In genomic region chr10:5018671-5019277, GRCh38 we compare ENCODE assay signal across 10 cellular contexts. TPM values are rescaled to one million over a fixed set of nuclear protein-coding genes. Genes with fewer than 3 reads are reported as not detected.
A peak's percentile ranks its signal among the peaks of the same experiment; 100 is the strongest.
DNase-seq lines count a peak whose midpoint lies in the region; ATAC-seq and TF ChIP-seq lines count a peak whose summit lies in the region.
"Not testable (repeated sequence)": the region's sequence is repeated elsewhere in the genome, so short reads cannot be mapped to it uniquely, and the experiment has no call there.
"Had no signal": no experiment of that assay in that cellular context is flagged by ENCODE, and none has a peak within 500 bp of the region (broad histone marks: within the 10 kb centered on the region; RNA-seq: fewer than 3 reads in every experiment).

No MANE protein-coding gene starts in this region.

- intact Hi-C loops in heart right ventricle (cut with DNase I), result loop anchor here in 8 of 10 donors (5.0 to 10.0 kb wide), 5 partner anchors 56 to 266 kb away; partner anchors contain the start of gene AKR1C3 (in 5 of the 8)

- H4K20me1 ChIP-seq in GM23338 (replicated peaks; ENCODE audit: insufficient read depth), result not testable (repeated sequence)

- not testable (repeated sequence) for H3K9me3 ChIP-seq in heart right ventricle; skeletal muscle satellite cell (replicated peaks; ENCODE audit: low read length)

- not testable (repeated sequence) for H3F3A ChIP-seq in GM23338 (replicated peaks; ENCODE audit: low read depth)

- in situ Hi-C loops in ACHN (cut with HindIII; ENCODE audit: low pct_ligation_motif_present, low pct_unique_long_range_greater_than_20kb, low sequenced_read_pairs), result not testable (repeated sequence)

- H2AFZ ChIP-seq in GM23338, result not testable (repeated sequence)

- peaks cover 23% of the 10 kb centered on the region for H3K4me1 ChIP-seq in GM23338 (ENCODE audit: insufficient read depth)
- H3K4me1 ChIP-seq in heart right ventricle, result peaks cover 0 to 37% (median 22%) of the 10 kb centered on the region in 9 donors
- peaks cover 36% of the 10 kb centered on the region for H3K4me1 ChIP-seq in skeletal muscle satellite cell (ENCODE audit: control insufficient read depth, insufficient read depth, low read length)

- 75% methylated on average over 3 of the region's 3 CpGs for WGBS in heart right ventricle, 2 donors

- H3K27me3 Mint-ChIP-seq in GM23338 (ENCODE audit: insufficient read depth, low read depth, poor library complexity), result not testable (repeated sequence)

- peak; percentile 78 for ATAC-seq in GM23338
- peak; percentile 81 to 92 (median 88) for ATAC-seq in heart right ventricle

- not testable (repeated sequence) for H3K36me3 ChIP-seq in GM23338 (ENCODE audit: insufficient read depth); heart right ventricle; skeletal muscle satellite cell (ENCODE audit: insufficient read depth, low read length)

- TF ChIP-seq CTCF in GM23338 (conservative IDR thresholded peaks at IDR 0.05; ENCODE audit: low read depth in 2 of 2) (peak in 1 of 2 experiments; percentile 26; a peak in 1 of 4 replicates), epithelial cell of esophagus (IDR thresholded peaks at IDR 0.05; ENCODE audit: insufficient read depth, low read depth, low read length, missing control alignments) (peak; percentile 35), heart right ventricle (IDR thresholded peaks at IDR 0.05) (peak in 6 of 9 donors; percentile 10 to 55 (median 42))

- H3K79me2 ChIP-seq in GM23338 (replicated peaks; ENCODE audit: insufficient read depth), result not testable (repeated sequence)

- not testable (repeated sequence) for H3K27me3 ChIP-seq in GM23338 (ENCODE audit: insufficient read depth); heart right ventricle; skeletal muscle satellite cell (ENCODE audit: control insufficient read depth, insufficient read depth, low read length)

- peaks cover 11% of the 10 kb centered on the region for H3K9me2 ChIP-seq in GM23338 (ENCODE audit: insufficient read depth)

- H3K27ac Mint-ChIP-seq in GM23338, result not testable (repeated sequence)

- H3K4me1 Mint-ChIP-seq in GM23338, result peaks cover 18% of the 10 kb centered on the region

- DNase-seq in ACHN (peak; percentile 44), NCI-H460 (ENCODE audit: extremely low read depth, low read depth) (peak; percentile 72), amniotic epithelial cell (ENCODE audit: low read depth) (peak; percentile 20), epithelial cell of esophagus (ENCODE audit: low read depth) (peak; percentile 78), heart right ventricle (peak in 1 of 2 donors; percentile 31), lung microvascular endothelial cell (ENCODE audit: low read depth in 2 of 2) (peak; percentile 56 to 90)
- DNase-seq in GM23338 (ENCODE audit: low spot score), result not testable (repeated sequence)

- H3K9ac ChIP-seq in skeletal muscle satellite cell (ENCODE audit: low read depth, low read length), result peak overlapping the region; percentile 39

- not testable (repeated sequence) for H3K27ac ChIP-seq in GM23338 (ENCODE audit: low read depth)
- H3K27ac ChIP-seq in heart right ventricle, result peak overlapping the region in 7 of 10 donors; percentile 36 to 74 (median 57)

- not testable (repeated sequence) for H3K9me3 Mint-ChIP-seq in GM23338

- H3K4me3 ChIP-seq in GM23338; epithelial cell of esophagus (ENCODE audit: low read length); heart right ventricle; skeletal muscle satellite cell (ENCODE audit: low read length): not testable (repeated sequence)

- not testable (repeated sequence) for H3K4me2 ChIP-seq in GM23338; skeletal muscle satellite cell (ENCODE audit: low read length)

- H3K36me3 Mint-ChIP-seq in GM23338 (ENCODE audit: low read depth), result not testable (repeated sequence)

- H3K4me3 Mint-ChIP-seq in GM23338, result not testable (repeated sequence)

RNA-seq across cellular contexts. Expression of gene AKR1C2, which starts 15.1 kb away (rescaled TPM):
- 0.35 TPM in 1 of 2 replicates, not detected in the other for total RNA-seq in GM23338 (2014; rRNA removed; shearing (Covaris generic))
- polyA plus RNA-seq in GM23338 (2016; fragmentation: Nextera tagmentation; extraction: Ambion mirVana) (0.83 and 0.86 TPM in 2 replicates), heart right ventricle (10 to 100 TPM; 13.4 to 25.8 TPM)
- 727 and 823 TPM in 2 replicates for total RNA-seq in NCI-H460 (2014; rRNA removed; shearing (Covaris generic))
- polyA plus RNA-seq in NCI-H460 (2014; cell fraction: nucleus; rRNA removed), result 1,021 and 1,066 TPM in 2 replicates
- total RNA-seq in heart right ventricle (10 to 100 TPM in 8 of 10 donors, 1 to 10 TPM in 2; 4.5 to 44.4 (median 20.5) TPM), lung microvascular endothelial cell (11.1 and 15.3 TPM in 2 replicates)
- total RNA-seq in skeletal muscle satellite cell (2012; rRNA removed), result 60.6 and 92.0 TPM in 2 replicates
- total RNA-seq: activated CD4-positive, alpha-beta memory T cell treated with anti-CD3 and anti-CD28 coated beads, Interleukin-2, amount 10 ng/mL, durations not matched to agents 7 days and 5 days; natural killer cell had no signal

RNA-seq across cellular contexts. Expression of gene AKR1C1, which starts 55.6 kb away (rescaled TPM):
- total RNA-seq in GM23338 (2014; rRNA removed; shearing (Covaris generic)), result 2.9 and 5.1 TPM in 2 replicates
- polyA plus RNA-seq in GM23338 (2016; fragmentation: Nextera tagmentation; extraction: Ambion mirVana) (2.5 and 2.6 TPM in 2 replicates), heart right ventricle (100 to 1,000 TPM in 1 of 2 donors, 10 to 100 TPM in 1; 23.7 to 131 TPM)
- total RNA-seq in NCI-H460 (2014; rRNA removed; shearing (Covaris generic)), result 1,075 and 1,182 TPM in 2 replicates
- polyA plus RNA-seq in NCI-H460 (2014; cell fraction: nucleus; rRNA removed), result 895 and 1,099 TPM in 2 replicates
- total RNA-seq in heart right ventricle (10 to 100 TPM in 8 of 10 donors, 1 to 10 TPM in 2; 6.6 to 35.2 (median 13.4) TPM), lung microvascular endothelial cell (8.7 and 18.7 TPM in 2 replicates)
- total RNA-seq in skeletal muscle satellite cell (2012; rRNA removed), result 206 and 221 TPM in 2 replicates

Comparison
In these comparisons a context has a peak if more than half of its experiments do, and no peak if none do; other contexts are left out.
1. RNA of gene AKR1C2, which starts 15.1 kb away (total RNA-seq): 727 to 823 TPM in NCI-H460; 4.5 to 44.4 TPM in heart right ventricle, 11.1 to 15.3 TPM in lung microvascular endothelial cell and 0.35 TPM in GM23338; every median in the first group is over 10 times any median in the second.
2. RNA of gene AKR1C1, which starts 55.6 kb away (total RNA-seq): 1,075 to 1,182 TPM in NCI-H460; 8.7 to 18.7 TPM in lung microvascular endothelial cell, 6.6 to 35.2 TPM in heart right ventricle and 2.9 to 5.1 TPM in GM23338; every median in the first group is over 10 times any median in the second.